In genomic region chr6:71478834-71479541, GRCh38 we compare ENCODE assay signal across 11 cellular contexts.
DNase-seq lines count a peak whose midpoint lies in the region; ATAC-seq and TF ChIP-seq lines count a peak whose summit lies in the region.
"Had no signal": no experiment of that assay in that cellular context is flagged by ENCODE, and none has a peak within 500 bp of the region (broad histone marks: within the 10 kb centered on the region; RNA-seq: fewer than 3 reads in every experiment).

No MANE protein-coding gene starts in this region.

- no peak overlapping the region for H2BK120ac ChIP-seq in trophoblast cell (ENCODE audit: insufficient read depth, low read length, poor library complexity)

- peaks cover 8% of the 10 kb centered on the region for H3K79me1 ChIP-seq in trophoblast cell (ENCODE audit: low read length)

- no CpG with 5 or more reads among the region's 2 CpGs for WGBS in trophoblast cell (ENCODE audit: extremely low coverage, insufficient coverage, insufficient read length)

- H3K9me3 ChIP-seq in trophoblast cell (ENCODE audit: insufficient read depth, low read depth, low read length) = no peaks in the 10 kb centered on the region

- H3K14ac ChIP-seq in trophoblast cell (ENCODE audit: low read length) = no peak overlapping the region

- no peak overlapping the region for H3K9ac ChIP-seq in trophoblast cell (ENCODE audit: low read length)
- H3K9ac ChIP-seq: KMS-11 had no signal

- H2AK5ac ChIP-seq in trophoblast cell (ENCODE audit: low read length) = no peak overlapping the region

- no peaks in the 10 kb centered on the region for H3K27me3 ChIP-seq in trophoblast cell (ENCODE audit: insufficient read depth, low read length)

- no peak overlapping the region for H3K4me3 ChIP-seq in trophoblast cell (ENCODE audit: low read depth, low read length)
- H3K4me3 ChIP-seq: GM12878 had no signal

- no peaks in the 10 kb centered on the region for H3K79me2 ChIP-seq in trophoblast cell (ENCODE audit: control insufficient read depth, insufficient read depth, low read length, poor library complexity)

- peak; percentile 97 for DNase-seq in EH (ENCODE audit: low read depth)
- DNase-seq in fibroblast of the conjunctiva (ENCODE audit: low read depth) = peak; percentile 78
- no peak for DNase-seq in trophoblast cell
- no peak for DNase-seq in ureter (ENCODE audit: low spot score)
- no peak for DNase-seq in stimulated activated CD4-positive, alpha-beta T cell treated with anti-CD3 and anti-CD28 coated beads, Interleukin-2, amount 100 ng/mL, for 24 hours
- DNase-seq in SIG-M5 (lab: John Stamatoyannopoulos, UW) = no peak
- DNase-seq: activated T-cell treated with anti-CD3 and anti-CD28 coated beads, Interleukin-2, amount 50 U/mL, for 1 hour had no signal

- H3K4ac ChIP-seq in trophoblast cell (ENCODE audit: low read depth, low read length) = no peak overlapping the region

- no peak overlapping the region for H4K91ac ChIP-seq in trophoblast cell (ENCODE audit: low read depth, low read length)

- no peak overlapping the region for H2BK5ac ChIP-seq in trophoblast cell (ENCODE audit: low read depth, low read length, poor library complexity)

- no peak overlapping the region for H3K18ac ChIP-seq in trophoblast cell (ENCODE audit: low read length)

- ATAC-seq in SK-N-SH treated with all-trans-retinoic acid at 6 μM for 48 hours = peak; percentile 87
- no peak for ATAC-seq in HG02610 (IDR thresholded peaks at IDR 0.05; ENCODE audit: unreplicated experiment)
- ATAC-seq: GM12878 had no signal

- H3K27ac ChIP-seq in trophoblast cell (ENCODE audit: low read depth, low read length) = peak overlapping the region; percentile 82
- H3K27ac ChIP-seq: KMS-11 had no signal

- no peak overlapping the region for H4K12ac ChIP-seq in trophoblast cell (ENCODE audit: low read depth, low read length)

- H2AFZ ChIP-seq in trophoblast cell (ENCODE audit: insufficient read depth, low read length, poor library complexity) = no peak overlapping the region

- H4K8ac ChIP-seq in trophoblast cell (ENCODE audit: low read depth, low read length) = no peak overlapping the region

- H3K4me1 ChIP-seq in trophoblast cell (ENCODE audit: control insufficient read depth in 1 of 2, insufficient read depth in 2 of 2, low read length in 2 of 2) = peaks cover 0 to 6% of the 10 kb centered on the region in 2 experiments

- no peak overlapping the region for H3K23ac ChIP-seq in trophoblast cell (ENCODE audit: low read length)

- no peaks in the 10 kb centered on the region for H3K36me3 ChIP-seq in trophoblast cell (ENCODE audit: control insufficient read depth in 1 of 2, insufficient read depth in 2 of 2, low read length in 2 of 2)

- H3K4me2 ChIP-seq in trophoblast cell (ENCODE audit: low read length) = peak overlapping the region; percentile 23
- H3K4me2 ChIP-seq: KMS-11 had no signal

- no peak overlapping the region for H2BK12ac ChIP-seq in trophoblast cell (ENCODE audit: low read length)

TF ChIP-seq in SK-N-SH treated with all-trans-retinoic acid at 6 μM for 48 hours, 23 proteins besides CTCF, POLR2A, EP300 and RAD21:
- TF ChIP-seq ZNF8 (CRISPR knock-in tag; IDR thresholded peaks at IDR 0.05) (no peak), CREB5 (CRISPR knock-in tag; IDR thresholded peaks at IDR 0.05; ENCODE audit: low read depth) (no peak), ZNF70 (CRISPR knock-in tag; IDR thresholded peaks at IDR 0.05) (no peak), OSR1 (CRISPR knock-in tag; IDR thresholded peaks at IDR 0.05) (no peak), POU6F1 (CRISPR knock-in tag; IDR thresholded peaks at IDR 0.05; ENCODE audit: borderline replicate concordance, low read depth) (no peak), PPARA (CRISPR knock-in tag; IDR thresholded peaks at IDR 0.05; ENCODE audit: borderline replicate concordance) (no peak), ESRRG (CRISPR knock-in tag; IDR thresholded peaks at IDR 0.05) (no peak), ISL1 (CRISPR knock-in tag; IDR thresholded peaks at IDR 0.05) (no peak), BACH2 (CRISPR knock-in tag; IDR thresholded peaks at IDR 0.05; ENCODE audit: borderline replicate concordance) (no peak)

Comparison
In these comparisons a context has a peak if more than half of its experiments do, and no peak if none do; other contexts are left out.
1. DNase-seq: peak in EH (single experiment) and fibroblast of the conjunctiva (single experiment); none in trophoblast cell (0 of 2), ureter (single experiment), stimulated activated CD4-positive, alpha-beta T cell treated with anti-CD3 and anti-CD28 coated beads, Interleukin-2, amount 100 ng/mL, for 24 hours (0 of 2) and SIG-M5 (single experiment).